Comparison of ENCODE assay signal across 9 cellular contexts in the genomic region with DNA sequence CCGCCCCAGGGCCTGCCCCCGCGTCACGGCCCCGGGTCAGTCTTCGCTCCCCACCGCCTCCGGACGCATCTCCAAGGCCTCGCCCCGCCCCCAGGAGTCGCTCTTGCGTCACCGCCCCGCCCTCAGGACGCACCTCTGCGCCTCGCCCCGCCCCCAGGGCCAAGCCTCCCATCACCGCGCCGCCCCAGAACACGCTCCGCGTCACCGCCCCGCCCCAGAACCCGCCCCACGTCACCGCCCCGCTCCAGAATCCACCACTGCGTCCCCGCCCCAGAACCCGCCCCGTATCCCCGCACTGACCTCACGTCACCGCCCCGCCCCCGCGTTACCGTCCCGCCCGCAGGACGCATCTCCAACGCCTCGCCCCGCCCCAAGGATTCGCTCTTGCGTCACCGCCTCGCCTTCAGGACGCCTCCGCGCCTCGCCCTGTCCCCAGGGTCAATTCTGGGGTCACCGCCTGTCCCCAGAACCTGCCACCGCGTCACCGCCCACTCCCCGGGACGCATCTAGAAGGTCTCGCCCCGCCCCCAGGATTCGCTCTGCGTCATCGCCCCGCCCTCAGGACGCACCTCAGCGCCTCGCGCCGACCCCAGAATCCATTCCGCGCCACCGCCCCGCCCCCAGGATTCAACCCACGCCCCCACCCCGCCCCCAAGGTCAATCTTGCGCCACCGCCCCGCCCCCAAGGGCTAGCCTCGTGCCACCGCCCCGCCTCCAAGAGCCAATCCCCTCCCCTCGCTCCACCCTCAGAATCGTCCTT. TPM values are rescaled to one million over a fixed set of nuclear protein-coding genes. Genes with fewer than 3 reads are reported as not detected.
DNase-seq lines count a peak whose midpoint lies in the region; ATAC-seq, FAIRE-seq and TF ChIP-seq lines count a peak whose summit lies in the region.
"Had no signal": no experiment of that assay in that cellular context is flagged by ENCODE, and none has a peak within 500 bp of the region (broad histone marks: within the 10 kb centered on the region; RNA-seq: fewer than 3 reads in every experiment).

No MANE protein-coding gene starts in this region.

- H4K91ac ChIP-seq in H1 (replicated peaks; ENCODE audit: insufficient read length, low read length) = peak overlapping the region; percentile 98

- H3K9ac ChIP-seq in H1 (replicated peaks in 1 of 4; ENCODE audit: extremely low read depth in 1 of 4, low read depth in 3 of 4, low read length in 3 of 4) (peak overlapping the region; percentile 66 to 89 (median 81)), mesendoderm (ENCODE audit: low read length) (peak overlapping the region; percentile 78)

- peak overlapping the region; percentile 82; the same call in 1 of the 2 replicates for H4K8ac ChIP-seq in H1 (ENCODE audit: extremely low read depth, insufficient read depth, low read length)
- H4K8ac ChIP-seq in mesendoderm (ENCODE audit: low read depth, low read length) = no peak overlapping the region

- FAIRE-seq in H1 (lab: Jason Lieb, UNC) = no peak
- FAIRE-seq: islet of Langerhans had no signal

- H3K9me3 ChIP-seq in H1 (ENCODE audit: insufficient read depth in 2 of 2, low read depth in 1 of 2, low read length in 1 of 2) = no peaks in the 10 kb centered on the region

- H3K4me3 ChIP-seq in H1 (ENCODE audit: extremely low read depth in 1 of 4, insufficient read depth in 2 of 4, low read depth in 3 of 4, low read length in 4 of 4) = peak overlapping the region; percentile 58 to 86 (median 72); a peak in 7 of 8 replicates
- H3K4me3 ChIP-seq in mesendoderm (ENCODE audit: low read length) = peak overlapping the region; percentile 74

- H3K79me2 ChIP-seq in H1 (ENCODE audit: control insufficient read depth in 1 of 2, insufficient read depth in 2 of 2, low read length in 2 of 2) (peaks cover 0 to 34% of the 10 kb centered on the region in 2 experiments; a peak in 2 of 4 replicates), mesendoderm (ENCODE audit: control insufficient read depth, insufficient read depth, low read length) (peaks cover 4% of the 10 kb centered on the region)

- H3K36me3 ChIP-seq in H1 (ENCODE audit: control insufficient read depth in 2 of 4, insufficient read depth in 4 of 4, low read length in 3 of 4) (0 out of 8 replicates have a peak, but pooled peaks cover 0 to 2% (median 0%) of the 10 kb centered on the region in 4 experiments), mesendoderm (ENCODE audit: control insufficient read depth, insufficient read depth, low read length) (no peaks in the 10 kb centered on the region)

- CTCF ChIA-PET in H1 (lab: Charles Lee; ENCODE audit: partially characterized antibody) = no interaction called here

- H3K27me3 ChIP-seq in H1 (replicated peaks in 1 of 4; ENCODE audit: control insufficient read depth in 3 of 4, extremely low read depth in 1 of 4, insufficient read depth in 3 of 4, low read length in 3 of 4) = no peaks in the 10 kb centered on the region
- H3K27me3 ChIP-seq in mesendoderm (ENCODE audit: insufficient read depth, low read length, poor library complexity) = no peaks in the 10 kb centered on the region

- H3K18ac ChIP-seq in H1 (ENCODE audit: extremely low read depth, low read length) (peak overlapping the region; percentile 99), mesendoderm (ENCODE audit: low read length) (peak overlapping the region; percentile 98)

- H3K23me2 ChIP-seq in H1 (ENCODE audit: low read depth, low read length) = peaks cover 6% of the 10 kb centered on the region

- H3K4me2 ChIP-seq in H1 (ENCODE audit: insufficient read depth in 1 of 2, low read depth in 2 of 2, low read length in 2 of 2) = peak overlapping the region; percentile 60 to 73
- no peak overlapping the region for H3K4me2 ChIP-seq in mesendoderm (ENCODE audit: low read length)

- no peak overlapping the region for H3K23ac ChIP-seq in H1 (ENCODE audit: insufficient read length)
- H3K23ac ChIP-seq in mesendoderm (ENCODE audit: low read length) = peak overlapping the region; percentile 48

- H2BK15ac ChIP-seq in H1 (ENCODE audit: low read length) = peak overlapping the region; percentile 88; the same call in 1 of the 2 replicates
- no peak overlapping the region for H2BK15ac ChIP-seq in mesendoderm (replicated peaks; ENCODE audit: low read depth)

- H2BK5ac ChIP-seq in H1 (ENCODE audit: low read depth, low read length) = peak overlapping the region; percentile 99
- peak overlapping the region; percentile 99 for H2BK5ac ChIP-seq in mesendoderm (ENCODE audit: low read length)

- H2AK5ac ChIP-seq in H1 (ENCODE audit: low read depth, low read length) (no peak overlapping the region), mesendoderm (ENCODE audit: low read length) (no peak overlapping the region)

- DNase-seq in CMK (ENCODE audit: low read depth) (peak; percentile 96), HUDEP-2 (lab: John Stamatoyannopoulos, UW; ENCODE audit: unreplicated experiment in 76 of 76) (peak; percentile 40 to 99 (median 99)), NOMO-1 treated with DMSO at 0.1 percent for 48 hours (lab: John Stamatoyannopoulos, UW; ENCODE audit: unreplicated experiment) (peak; percentile 96), H1 (ENCODE audit: low read depth in 1 of 2, low spot score in 2 of 2) (peak; percentile 96 to 100), mesendoderm (peak; percentile 99)
- peak; percentile 100 for DNase-seq in activated CD8-positive, alpha-beta memory T cell treated with anti-CD3 and anti-CD28 coated beads, Interleukin-2, amount 50 U/mL, for 1 hour (ENCODE audit: extremely low read depth)
- DNase-seq in stimulated activated CD8-positive, alpha-beta memory T cell treated with anti-CD3 and anti-CD28 coated beads, Interleukin-12 subunit alpha, Interleukin-12 subunit beta, amount 100 ng/mL, for 4 hours (ENCODE audit: low read depth) = peak; percentile 99

- H2BK120ac ChIP-seq in H1 (replicated peaks; ENCODE audit: low read depth, low read length) = peak overlapping the region; percentile 81
- peak overlapping the region; percentile 23 for H2BK120ac ChIP-seq in mesendoderm (ENCODE audit: low read depth, low read length)

- no peak overlapping the region for H2BK20ac ChIP-seq in H1 (ENCODE audit: low read length)

- TF ChIP-seq EP300 in H1 (IDR thresholded peaks at IDR 0.05; ENCODE audit: borderline replicate concordance in 1 of 2, low read depth in 2 of 2, low read length in 2 of 2) = peak in 1 of 2 experiments; percentile 23; a peak in 1 of 3 replicates

- H4K20me1 ChIP-seq in H1 (replicated peaks in 1 of 2; ENCODE audit: control insufficient read depth in 1 of 2, insufficient read depth in 2 of 2, low read length in 2 of 2) = peaks cover 0 to 3% of the 10 kb centered on the region in 2 experiments

- H4K5ac ChIP-seq in H1 (ENCODE audit: insufficient read length, low read depth, low read length) (peak overlapping the region; percentile 100), mesendoderm (ENCODE audit: low read length) (no peak overlapping the region)

- H2AFZ ChIP-seq in H1 (ENCODE audit: low read length) = no peak overlapping the region; the same call in 1 of the 2 replicates

- ATAC-seq in GM21381 (IDR thresholded peaks at IDR 0.05; ENCODE audit: unreplicated experiment) = peak; percentile 42

- H3K56ac ChIP-seq in H1 (replicated peaks; ENCODE audit: insufficient read length, low read depth, low read length) (peak overlapping the region; percentile 90), mesendoderm (ENCODE audit: low read length) (peak overlapping the region; percentile 99)

- TF ChIP-seq POLR2A in H1 (IDR thresholded peaks at IDR 0.05; ENCODE audit: control extremely low read depth in 1 of 2, low read depth in 2 of 2, low read length in 2 of 2) = no peak; a peak in 1 of 3 replicates

- H3K4me1 ChIP-seq in H1 (replicated peaks in 1 of 4; ENCODE audit: control insufficient read depth in 3 of 4, insufficient read depth in 4 of 4, low read length in 3 of 4) = peaks cover 0 to 8% (median 5%) of the 10 kb centered on the region in 4 experiments; a peak in 4 of 7 replicates
- peaks cover 4% of the 10 kb centered on the region for H3K4me1 ChIP-seq in mesendoderm (ENCODE audit: control insufficient read depth, low read depth, low read length)

- H3K14ac ChIP-seq in H1 (ENCODE audit: insufficient read length) = no peak overlapping the region

- H3K79me1 ChIP-seq in H1 (ENCODE audit: low read depth, low read length) (no peaks in the 10 kb centered on the region), mesendoderm (ENCODE audit: low read length) (peaks cover 6% of the 10 kb centered on the region)

- peak overlapping the region; percentile 82; the same call in 1 of the 2 replicates for H2BK12ac ChIP-seq in H1 (ENCODE audit: low read depth, low read length)

- POLR2A ChIA-PET in H1 (lab: Charles Lee; ENCODE audit: partially characterized antibody) = interaction anchor here (0.7 to 1.1 kb wide), 3 partner anchors 10 to 16 kb away, joined by 3 to 7 read pairs (median 5); no protein-coding TSS in a partner anchor

- TF ChIP-seq CTCF in H1 (IDR thresholded peaks at IDR 0.05; ENCODE audit: control extremely low read depth in 1 of 3, insufficient read depth in 1 of 3, low read depth in 1 of 3, low read length in 3 of 3) = no peak

- H3K27ac ChIP-seq in H1 (ENCODE audit: low read depth, low read length) = peak overlapping the region; percentile 96; the same call in 1 of the 2 replicates
- peak overlapping the region; percentile 94 for H3K27ac ChIP-seq in mesendoderm (ENCODE audit: low read depth, low read length)

- 0% methylated on average over 3 of the region's 87 CpGs; no CpG with 5 or more reads in 1 of the 2 experiments for WGBS in H1 (ENCODE audit: extremely low coverage in 1 of 2, insufficient coverage in 1 of 2, insufficient read length in 1 of 2, insufficient replicate concordance in 2 of 2, low coverage in 1 of 2, low lambda C conversion rate in 2 of 2, missing lambda C conversion rate in 1 of 2), 2 experiments
- no CpG with 5 or more reads among the region's 87 CpGs for WGBS in mesendoderm (ENCODE audit: extremely low coverage, insufficient coverage, low lambda C conversion rate)

- H3K4ac ChIP-seq in H1 (replicated peaks; ENCODE audit: insufficient read length, low read depth, low read length) (no peak overlapping the region), mesendoderm (ENCODE audit: low read depth, low read length) (peak overlapping the region; percentile 94)

- TF ChIP-seq RAD21 in H1 (IDR thresholded peaks at IDR 0.05 in 1 of 2, conservative IDR thresholded peaks at IDR 0.05 in 1 of 2; ENCODE audit: low read depth in 2 of 2, low read length in 2 of 2) = no peak

RNA-seq across cellular contexts. Expression of a gene that starts 0.4 kb away (rescaled TPM):
- 14.8 and 15.2 TPM in 2 replicates for total RNA-seq in H1 (2021; fragmentation: NEBNext Ultra II Directional; extraction: Animal tissue kit (Norgen Biotek cat#: 25700))
- polyA plus RNA-seq in H1 (2011; rRNA removed) = 32.2 and 36.3 TPM in 2 replicates
- 27.8 TPM for polyA plus RNA-seq in H1 (2011; cell fraction: cytosol; rRNA removed)
- 31.7 TPM for polyA plus RNA-seq in H1 (2011; cell fraction: nucleus; rRNA removed)
- 17.4 to 21.0 TPM (median 19.5 TPM) in 4 replicates for polyA plus RNA-seq in H1 (2012, experiment 1 of 2)
- 22.4 TPM for polyA plus RNA-seq in H1 (2012, experiment 2 of 2)
- polyA plus RNA-seq in H1 (2013, experiment 1 of 2) = 8.8 TPM
- polyA plus RNA-seq in H1 (2013, experiment 2 of 2) = 8.2 TPM
- polyA minus RNA-seq in H1 (2011; rRNA and poly(A)+ RNA removed) = 27.1 and 35.0 TPM in 2 replicates
- polyA minus RNA-seq in H1 (2011; cell fraction: cytosol; rRNA and poly(A)+ RNA removed) = 14.0 TPM
- 12.4 TPM for polyA minus RNA-seq in H1 (2011; cell fraction: nucleus; rRNA and poly(A)+ RNA removed)
- polyA plus RNA-seq in mesendoderm (2013, experiment 1 of 2) = 5.2 TPM
- 5.6 TPM for polyA plus RNA-seq in mesendoderm (2013, experiment 2 of 2)

RNA-seq across cellular contexts. Expression of a gene that starts 2.2 kb away (rescaled TPM):
- 20.6 and 23.3 TPM in 2 replicates for total RNA-seq in H1 (2021; fragmentation: NEBNext Ultra II Directional; extraction: Animal tissue kit (Norgen Biotek cat#: 25700))
- polyA plus RNA-seq in H1 (2011; rRNA removed) = 4.8 and 7.9 TPM in 2 replicates
- 6.4 TPM for polyA plus RNA-seq in H1 (2011; cell fraction: cytosol; rRNA removed)
- 5.9 TPM for polyA plus RNA-seq in H1 (2011; cell fraction: nucleus; rRNA removed)
- 7.6 to 9.5 TPM (median 9.1 TPM) in 4 replicates for polyA plus RNA-seq in H1 (2012, experiment 1 of 2)
- 1.0 TPM for polyA plus RNA-seq in H1 (2012, experiment 2 of 2)
- polyA plus RNA-seq in H1 (2013, experiment 1 of 2) = 16.0 TPM
- polyA plus RNA-seq in H1 (2013, experiment 2 of 2) = 16.2 TPM
- 20.6 and 43.0 TPM in 2 replicates for polyA minus RNA-seq in H1 (2011; rRNA and poly(A)+ RNA removed)
- polyA minus RNA-seq in H1 (2011; cell fraction: cytosol; rRNA and poly(A)+ RNA removed) = 18.4 TPM
- polyA minus RNA-seq in H1 (2011; cell fraction: nucleus; rRNA and poly(A)+ RNA removed) = 19.3 TPM
- 6.8 TPM for polyA plus RNA-seq in mesendoderm (2013, experiment 1 of 2)
- polyA plus RNA-seq in mesendoderm (2013, experiment 2 of 2) = 6.7 TPM

RNA-seq across cellular contexts. Expression of a gene that starts 48.6 kb away (rescaled TPM):
- not detected in 2 replicates for total RNA-seq in H1 (2021; fragmentation: NEBNext Ultra II Directional; extraction: Animal tissue kit (Norgen Biotek cat#: 25700))
- polyA plus RNA-seq in H1 (2011; rRNA removed) = not detected in 2 replicates
- polyA plus RNA-seq in H1 (2011; cell fraction: cytosol; rRNA removed) = not detected
- not detected for polyA plus RNA-seq in H1 (2011; cell fraction: nucleus; rRNA removed)
- not detected in 4 replicates for polyA plus RNA-seq in H1 (2012, experiment 1 of 2)
- polyA plus RNA-seq in H1 (2012, experiment 2 of 2) = not detected
- not detected for polyA plus RNA-seq in H1 (2013, experiment 1 of 2)
- not detected for polyA plus RNA-seq in H1 (2013, experiment 2 of 2)
- polyA minus RNA-seq in H1 (2011; rRNA and poly(A)+ RNA removed) = not detected in 2 replicates
- not detected for polyA minus RNA-seq in H1 (2011; cell fraction: cytosol; rRNA and poly(A)+ RNA removed)
- not detected for polyA minus RNA-seq in H1 (2011; cell fraction: nucleus; rRNA and poly(A)+ RNA removed)
- polyA plus RNA-seq in mesendoderm (2013, experiment 1 of 2) = not detected
- polyA plus RNA-seq in mesendoderm (2013, experiment 2 of 2) = not detected

Comparison
In these comparisons a context has a peak if more than half of its experiments do, and no peak if none do; other contexts are left out.
1. Peak in every context shown above with its lines: DNase-seq, ATAC-seq, H3K4me3 ChIP-seq and H3K27ac ChIP-seq.